ENCODE assay signal across 18 cellular contexts in the genomic region with DNA sequence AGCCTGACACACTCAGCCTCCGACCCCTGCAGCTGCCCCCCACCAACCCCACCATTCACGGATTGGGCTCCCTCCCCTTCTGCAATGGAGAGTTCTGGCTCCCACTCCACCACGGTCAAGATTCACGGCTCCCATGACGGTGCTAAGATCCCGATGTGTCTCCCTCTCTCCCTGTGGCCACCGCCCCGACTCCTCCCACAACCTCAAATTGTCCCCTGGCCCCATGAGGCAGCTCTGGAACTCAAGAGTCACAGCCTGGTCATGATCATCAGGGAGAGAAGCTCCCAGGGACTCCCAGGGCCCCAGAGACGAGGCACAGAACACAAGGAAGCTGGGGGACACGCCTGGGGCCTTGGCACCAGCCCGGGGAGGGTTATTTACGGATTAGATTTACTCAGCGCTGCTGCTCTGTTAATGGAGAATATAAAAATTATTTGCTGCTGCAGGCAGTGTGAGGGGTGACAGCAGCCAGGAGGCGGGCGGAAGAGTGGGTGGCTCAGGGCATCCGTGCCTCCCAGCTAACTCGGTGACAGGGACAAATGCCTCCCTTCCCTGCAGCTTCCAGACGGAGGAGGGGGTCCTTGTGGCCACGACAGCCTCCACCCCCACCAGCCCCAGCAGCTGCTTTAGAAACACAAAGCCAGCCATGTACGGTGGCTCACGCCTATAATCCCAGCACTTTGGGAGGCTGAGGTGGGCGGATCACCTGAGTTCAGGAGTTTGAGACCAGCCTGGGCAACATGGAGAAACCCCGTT.
DNase-seq lines count a peak whose midpoint lies in the region; ATAC-seq and TF ChIP-seq lines count a peak whose summit lies in the region.
"Had no signal": no experiment of that assay in that cellular context is flagged by ENCODE, and none has a peak within 500 bp of the region (broad histone marks: within the 10 kb centered on the region; RNA-seq: fewer than 3 reads in every experiment).

No MANE protein-coding gene starts in this region.

- intact Hi-C loops in psoas muscle (cut with DNase I), result no loop called here

- H3K9ac ChIP-seq in GM23248, result peak overlapping the region; percentile 18; the same call in 1 of the 2 replicates
- H3K9ac ChIP-seq: parathyroid adenoma had no signal

- H3K27me3 ChIP-seq in GM23248 (replicated peaks; ENCODE audit: insufficient read depth) (no peaks in the 10 kb centered on the region), psoas muscle (ENCODE audit: insufficient read depth in 3 of 3, low read length in 2 of 3) (no peaks in the 10 kb centered on the region)
- H3K27me3 ChIP-seq: body of pancreas had no signal

- H4K20me1 ChIP-seq in GM23248 (ENCODE audit: insufficient read depth), result no peaks in the 10 kb centered on the region

- peak overlapping the region; percentile 16 for H3K4me2 ChIP-seq in GM23248 (ENCODE audit: unreplicated experiment)

- peak; percentile 29 to 57 (median 50) for ATAC-seq in psoas muscle
- no peak for ATAC-seq in stimulated activated naive CD8-positive, alpha-beta T cell treated with anti-CD3 and anti-CD28 coated beads, Interleukin-15, Interleukin-2, amounts not matched to agents 100 U/mL and 50 U/mL, for 24 hours
- ATAC-seq in GM18511 (IDR thresholded peaks at IDR 0.05; ENCODE audit: unreplicated experiment), result no peak
- ATAC-seq: activated CD8-positive, alpha-beta T cell treated with anti-CD3 and anti-CD28 coated beads, Interleukin-2, amount 10 ng/mL, durations not matched to agents 7 days and 5 days; body of pancreas had no signal

- H3F3A ChIP-seq in GM23248 (ENCODE audit: insufficient read depth), result no peaks in the 10 kb centered on the region

- H3K36me3 ChIP-seq in GM23248 (ENCODE audit: low read depth) (no peaks in the 10 kb centered on the region; the same call in 1 of the 2 replicates), psoas muscle (ENCODE audit: insufficient read depth in 1 of 2, low read depth in 1 of 2) (peaks cover 0 to 11% of the 10 kb centered on the region in 2 donors)

- WGBS in GM23248 (ENCODE audit: low coverage in 1 of 2, low lambda C conversion rate in 2 of 2, missing lambda C conversion rate in 2 of 2), 2 experiments, result 14 to 18% methylated on average over 19 to 23 of the region's 23 CpGs
- WGBS in psoas muscle, 3 donors, result 22 to 33% (median 24%) methylated on average over 23 of the region's 23 CpGs

- H3K4me3 ChIP-seq in GM23248 (no peak overlapping the region), foreskin fibroblast (ENCODE audit: low read depth in 1 of 2, low read length in 2 of 2) (no peak overlapping the region), psoas muscle (no peak overlapping the region)
- H3K4me3 ChIP-seq: body of pancreas had no signal

- TF ChIP-seq CTCF in foreskin fibroblast (IDR thresholded peaks at IDR 0.05; ENCODE audit: low read depth, low read length) (no peak), psoas muscle (IDR thresholded peaks at IDR 0.05) (no peak)

- in situ Hi-C loops in GM23248 (cut with MboI), result no loop called here

- DNase-seq in GM23248 (peak; percentile 49), RPMI7951 (ENCODE audit: low read depth) (peak; percentile 32), foreskin fibroblast (peak; percentile 14 to 56), psoas muscle (no peak), NOMO-1 treated with DMSO at 0.1 percent for 48 hours (lab: John Stamatoyannopoulos, UW; ENCODE audit: unreplicated experiment) (no peak)
- DNase-seq in activated naive CD4-positive, alpha-beta T cell treated with Interleukin-2 at 50 U/mL for 16 hours, result no peak
- DNase-seq in stimulated activated naive CD8-positive, alpha-beta T cell treated with anti-CD3 and anti-CD28 coated beads, Interleukin-15, Interleukin-2, amounts not matched to agents 100 U/mL and 50 U/mL, for 24 hours, result no peak
- DNase-seq: activated CD8-positive, alpha-beta T cell treated with anti-CD3 and anti-CD28 coated beads, Interleukin-2, amount 10 ng/mL, durations not matched to agents 7 days and 5 days; body of pancreas; Calu3; cortex of kidney; NCI-H1417; small intestine; stimulated activated CD4-positive, alpha-beta T cell treated with anti-CD3 and anti-CD28 coated beads, Interleukin-4, amount 100 ng/mL, for 4 hours; substantia nigra had no signal

- no peak overlapping the region for H2AFZ ChIP-seq in GM23248
- H2AFZ ChIP-seq: parathyroid adenoma had no signal

- peaks cover 14% of the 10 kb centered on the region for H3K4me1 ChIP-seq in GM23248 (ENCODE audit: insufficient read depth)
- peaks cover 22% of the 10 kb centered on the region for H3K4me1 ChIP-seq in psoas muscle
- H3K4me1 ChIP-seq: body of pancreas, parathyroid adenoma had no signal

- no peaks in the 10 kb centered on the region for H3K79me2 ChIP-seq in GM23248 (ENCODE audit: insufficient read depth)
- H3K79me2 ChIP-seq: parathyroid adenoma had no signal

- H3K9me3 ChIP-seq in GM23248 (ENCODE audit: low read depth) (no peaks in the 10 kb centered on the region), psoas muscle (peaks cover 8% of the 10 kb centered on the region)

- H3K9me2 ChIP-seq in GM23248 (ENCODE audit: insufficient read depth), result no peaks in the 10 kb centered on the region

- H3K27ac ChIP-seq in GM23248 (0 out of 2 replicates have a peak overlapping the region, but pooled peaks have one; percentile 9), psoas muscle (no peak overlapping the region)
- H3K27ac ChIP-seq: body of pancreas, parathyroid adenoma, VCaP had no signal

Comparison
In these comparisons a context has a peak if more than half of its experiments do, and no peak if none do; other contexts are left out.
1. DNase-seq: peak in GM23248 (single experiment), RPMI7951 (single experiment) and foreskin fibroblast (2 of 2); none in psoas muscle (0 of 2), NOMO-1 treated with DMSO at 0.1 percent for 48 hours (single experiment), activated naive CD4-positive, alpha-beta T cell treated with Interleukin-2 at 50 U/mL for 16 hours (single experiment) and stimulated activated naive CD8-positive, alpha-beta T cell treated with anti-CD3 and anti-CD28 coated beads, Interleukin-15, Interleukin-2, amounts not matched to agents 100 U/mL and 50 U/mL, for 24 hours (single experiment).
2. ATAC-seq: peak in psoas muscle (4 of 4); none in stimulated activated naive CD8-positive, alpha-beta T cell treated with anti-CD3 and anti-CD28 coated beads, Interleukin-15, Interleukin-2, amounts not matched to agents 100 U/mL and 50 U/mL, for 24 hours (single experiment) and GM18511 (single experiment).